In genomic region chr4:82697561-82697960, GRCh38 we compare ENCODE assay signal across 1 cellular context.
TF ChIP-seq lines count a peak whose summit lies in the region.

No MANE protein-coding gene starts in this region.

TF ChIP-seq in GM23338, 12 proteins besides CTCF, POLR2A, EP300 and RAD21 (continued from another document):
- no peak for TF ChIP-seq EZH2phosphoT487 (IDR thresholded peaks at IDR 0.05; ENCODE audit: unreplicated experiment)
- no peak for TF ChIP-seq JUNB (IDR thresholded peaks at IDR 0.05; ENCODE audit: unreplicated experiment)
- TF ChIP-seq STAT1 (IDR thresholded peaks at IDR 0.05; ENCODE audit: unreplicated experiment) = no peak
- TF ChIP-seq ZNF331 (CRISPR knock-in tag; IDR thresholded peaks at IDR 0.05; ENCODE audit: low read depth) = no peak
- TF ChIP-seq REST (IDR thresholded peaks at IDR 0.05; ENCODE audit: unreplicated experiment) = no peak
- TF ChIP-seq EZH2 (IDR thresholded peaks at IDR 0.05; ENCODE audit: low read depth, unreplicated experiment) = no peak
- TF ChIP-seq NANOG (IDR thresholded peaks at IDR 0.05; ENCODE audit: borderline replicate concordance) = no peak
